ENCODE assay signal across 24 cellular contexts in genomic region chr1:223226271-223226670, GRCh38.
"Had no signal": no experiment of that assay in that cellular context is flagged by ENCODE, and none has a peak within 500 bp of the region (broad histone marks: within the 10 kb centered on the region; RNA-seq: fewer than 3 reads in every experiment).

No MANE protein-coding gene starts in this region.

- H3K9me3 Mint-ChIP-seq: activated naive CD4-positive, alpha-beta T cell treated with anti-CD3 and anti-CD28 coated beads for 36 hours; central memory CD8-positive, alpha-beta T cell; T-helper 1 cell treated with Interleukin-12 subunit alpha and Interleukin-12 subunit beta and Interleukin-4 antibody, amounts not matched to agents 30 μg/mL and 1 μg/mL, for 36 hours had no signal

- H3K9me3 ChIP-seq: SJSA1 had no signal

- H3K36me3 ChIP-seq: SJSA1 had no signal

- H3K4me3 Mint-ChIP-seq: activated naive CD4-positive, alpha-beta T cell treated with anti-CD3 and anti-CD28 coated beads for 36 hours; activated naive CD8-positive, alpha-beta T cell; brain; central memory CD8-positive, alpha-beta T cell; T-helper 1 cell treated with Interleukin-12 subunit alpha and Interleukin-12 subunit beta and Interleukin-4 antibody, amounts not matched to agents 30 μg/mL and 1 μg/mL, for 36 hours had no signal

- H3K27ac Mint-ChIP-seq: activated naive CD4-positive, alpha-beta T cell treated with anti-CD3 and anti-CD28 coated beads for 36 hours; activated naive CD8-positive, alpha-beta T cell; brain; T-helper 1 cell treated with Interleukin-12 subunit alpha and Interleukin-12 subunit beta and Interleukin-4 antibody, amounts not matched to agents 30 μg/mL and 1 μg/mL, for 36 hours had no signal

- DNase-seq: activated CD4-positive, alpha-beta T cell treated with anti-CD3 and anti-CD28 coated beads for 48 hours; activated CD4-positive, alpha-beta T cell treated with anti-CD3 and anti-CD28 coated beads, Interleukin-2, amount 50 U/mL, for 48 hours; activated CD4-positive, CD25-positive, alpha-beta regulatory T cell treated with anti-CD3 and anti-CD28 coated beads, Interleukin-2, amount 50 U/mL, for 72 hours; activated gamma-delta T cell; activated naive CD4-positive, alpha-beta T cell treated with anti-CD3 and anti-CD28 coated beads for 36 hours; activated T-cell treated with anti-CD3 and anti-CD28 coated beads, Interleukin-2, amount 50 U/mL, for 1 hour; amygdala; Karpas-422; MM.1S; NCI-H1105; NCI-H1436; NCI-H1694 treated with DMSO at 0.1 percent for 48 hours; NCI-H2029 treated with DMSO at 0.1 percent for 48 hours; NCI-H446; NCI-H524; PC-3; SHP77 had no signal

- H3K4me3 ChIP-seq: SJSA1 had no signal

- H3K27ac ChIP-seq: SJSA1 had no signal

- H3K27me3 ChIP-seq: SJSA1 had no signal

- H3K27me3 Mint-ChIP-seq: activated naive CD8-positive, alpha-beta T cell; brain had no signal

- FAIRE-seq: astrocyte, RCC 7860 had no signal

- ATAC-seq: PC-3 had no signal

- H3K4me1 Mint-ChIP-seq: brain had no signal
